In the genomic region with DNA sequence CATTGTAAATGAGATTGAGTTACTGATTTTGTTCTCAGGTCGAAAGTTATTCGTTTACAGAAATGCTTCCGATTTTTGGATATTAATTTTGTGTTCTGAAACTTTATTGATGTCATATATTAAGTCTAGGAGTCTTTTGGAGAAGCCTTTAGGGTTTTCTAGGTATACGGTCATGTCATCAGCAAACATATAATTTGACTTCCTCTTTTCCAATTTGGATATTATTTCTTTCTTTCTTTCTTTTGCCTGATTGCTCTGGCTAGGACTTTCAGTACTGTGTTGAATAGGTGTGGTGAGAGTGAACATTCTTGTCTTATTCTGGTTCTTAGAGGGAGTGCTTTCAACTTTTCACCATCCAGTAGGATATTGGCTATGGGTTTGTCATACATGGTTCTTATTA, we compare ENCODE assay signal across 29 cellular contexts.
"Had no signal": no experiment of that assay in that cellular context is flagged by ENCODE, and none has a peak within 500 bp of the region (broad histone marks: within the 10 kb centered on the region; RNA-seq: fewer than 3 reads in every experiment).

No MANE protein-coding gene starts in this region.

- ATAC-seq: stimulated activated effector memory CD8-positive, alpha-beta T cell treated with anti-CD3 and anti-CD28 coated beads, Interleukin-12 subunit alpha, Interleukin-12 subunit beta, amount 100 ng/mL, for 72 hours; stimulated activated memory B cell treated with anti-CD40 and anti-IgM and Interleukin-4, amounts not matched to agents 10 μg/mL and 1 μg/mL and 100 μg/mL, for 72 hours; stimulated activated naive B cell treated with anti-CD40 and anti-IgM and Interleukin-4, amounts not matched to agents 10 μg/mL and 1 μg/mL and 100 μg/mL, for 72 hours; stimulated activated naive CD8-positive, alpha-beta T cell treated with anti-CD3 and anti-CD28 coated beads, Interleukin-15, amount 100 ng/mL, for 72 hours; stimulated activated naive CD8-positive, alpha-beta T cell treated with anti-CD3 and anti-CD28 coated beads, Interleukin-15, Interleukin-2, amounts not matched to agents 100 U/mL and 50 U/mL, for 24 hours; upper lobe of right lung had no signal

- H3K27me3 ChIP-seq: stomach, suprapubic skin, testis, thyroid gland, tibial artery, tibial nerve, transverse colon, upper lobe of left lung, upper lobe of right lung, uterus, vagina had no signal

- H3K27ac Mint-ChIP-seq: stimulated activated effector memory CD8-positive, alpha-beta T cell treated with anti-CD3 and anti-CD28 coated beads, Interleukin-12 subunit alpha, Interleukin-12 subunit beta, amount 100 ng/mL, for 72 hours; stimulated activated memory B cell treated with anti-CD40 and anti-IgM and Interleukin-4, amounts not matched to agents 10 μg/mL and 1 μg/mL and 100 μg/mL, for 72 hours; stimulated activated naive B cell treated with anti-CD40 and anti-IgM and Interleukin-4, amounts not matched to agents 10 μg/mL and 1 μg/mL and 100 μg/mL, for 72 hours; stimulated activated naive CD8-positive, alpha-beta T cell treated with anti-CD3 and anti-CD28 coated beads, Interleukin-15, amount 100 ng/mL, for 72 hours; stimulated activated naive CD8-positive, alpha-beta T cell treated with anti-CD3 and anti-CD28 coated beads, Interleukin-15, Interleukin-2, amounts not matched to agents 100 ng/mL and 50 ng/mL, for 24 hours; type B pancreatic cell had no signal

- H3K27ac ChIP-seq: stomach, suprapubic skin, testis, thoracic aorta, thyroid gland, tibial artery, tibial nerve, transverse colon, upper lobe of left lung, upper lobe of right lung, uterus, vagina had no signal

- FAIRE-seq: urothelium cell line had no signal

- H3K4me1 Mint-ChIP-seq: stimulated activated effector memory CD8-positive, alpha-beta T cell treated with anti-CD3 and anti-CD28 coated beads, Interleukin-12 subunit alpha, Interleukin-12 subunit beta, amount 100 ng/mL, for 72 hours; stimulated activated memory B cell treated with anti-CD40 and anti-IgM and Interleukin-4, amounts not matched to agents 10 μg/mL and 1 μg/mL and 100 μg/mL, for 72 hours; stimulated activated naive B cell treated with anti-CD40 and anti-IgM and Interleukin-4, amounts not matched to agents 10 μg/mL and 1 μg/mL and 100 μg/mL, for 72 hours; stimulated activated naive CD8-positive, alpha-beta T cell treated with anti-CD3 and anti-CD28 coated beads, Interleukin-15, amount 100 ng/mL, for 72 hours had no signal

- H3K4me3 ChIP-seq: stomach, suprapubic skin, testis, thoracic aorta, thyroid gland, tibial artery, tibial nerve, transverse colon, upper lobe of left lung, upper lobe of right lung, uterus, vagina had no signal

- H3K36me3 Mint-ChIP-seq: stimulated activated effector memory CD8-positive, alpha-beta T cell treated with anti-CD3 and anti-CD28 coated beads, Interleukin-12 subunit alpha, Interleukin-12 subunit beta, amount 100 ng/mL, for 72 hours; stimulated activated memory B cell treated with anti-CD40 and anti-IgM and Interleukin-4, amounts not matched to agents 10 μg/mL and 1 μg/mL and 100 μg/mL, for 72 hours; stimulated activated naive B cell treated with anti-CD40 and anti-IgM and Interleukin-4, amounts not matched to agents 10 μg/mL and 1 μg/mL and 100 μg/mL, for 72 hours; type B pancreatic cell had no signal

- DNase-seq: stimulated activated CD4-positive, alpha-beta T cell treated with anti-CD3 and anti-CD28 coated beads, Interleukin-2, amount 100 ng/mL, for 48 hours; stimulated activated CD4-positive, alpha-beta T cell treated with anti-CD3 and anti-CD28 coated beads, Interleukin-4, amount 100 ng/mL, for 1 hour; stimulated activated CD4-positive, alpha-beta T cell treated with anti-CD3 and anti-CD28 coated beads, Interleukin-4, amount 100 ng/mL, for 24 hours; stimulated activated CD4-positive, alpha-beta T cell treated with anti-CD3 and anti-CD28 coated beads, Interleukin-4, amount 100 ng/mL, for 4 hours; stimulated activated CD8-positive, alpha-beta memory T cell treated with anti-CD3 and anti-CD28 coated beads, Interleukin-4, amount 100 ng/mL, for 48 hours; stimulated activated naive B cell treated with anti-CD40 and anti-IgM and Interleukin-4, amounts not matched to agents 10 μg/mL and 1 μg/mL and 100 μg/mL, for 72 hours; stimulated activated naive CD4-positive, alpha-beta T cell; stimulated activated naive CD4-positive, alpha-beta T cell treated with Interleukin-2 at 50 U/mL for 16 hours; stimulated activated naive CD8-positive, alpha-beta T cell treated with anti-CD3 and anti-CD28 coated beads, Interleukin-15, amount 100 ng/mL, for 72 hours; stimulated activated naive CD8-positive, alpha-beta T cell treated with anti-CD3 and anti-CD28 coated beads, Interleukin-15, Interleukin-2, amounts not matched to agents 100 U/mL and 50 U/mL, for 24 hours; stomach; substantia nigra; testis; thyroid gland; tibial artery; transverse colon; trophoblast cell; upper lobe of left lung; upper lobe of right lung; uterus had no signal

- H3K9me3 Mint-ChIP-seq: stimulated activated effector memory CD8-positive, alpha-beta T cell treated with anti-CD3 and anti-CD28 coated beads, Interleukin-12 subunit alpha, Interleukin-12 subunit beta, amount 100 ng/mL, for 72 hours; stimulated activated naive CD8-positive, alpha-beta T cell treated with anti-CD3 and anti-CD28 coated beads, Interleukin-15, amount 100 ng/mL, for 72 hours; type B pancreatic cell had no signal

- H3K4me3 Mint-ChIP-seq: stimulated activated effector memory CD8-positive, alpha-beta T cell treated with anti-CD3 and anti-CD28 coated beads, Interleukin-12 subunit alpha, Interleukin-12 subunit beta, amount 100 ng/mL, for 72 hours; stimulated activated memory B cell treated with anti-CD40 and anti-IgM and Interleukin-4, amounts not matched to agents 10 μg/mL and 1 μg/mL and 100 μg/mL, for 72 hours; stimulated activated naive B cell treated with anti-CD40 and anti-IgM and Interleukin-4, amounts not matched to agents 10 μg/mL and 1 μg/mL and 100 μg/mL, for 72 hours; stimulated activated naive CD8-positive, alpha-beta T cell treated with anti-CD3 and anti-CD28 coated beads, Interleukin-15, amount 100 ng/mL, for 72 hours; stimulated activated naive CD8-positive, alpha-beta T cell treated with anti-CD3 and anti-CD28 coated beads, Interleukin-15, Interleukin-2, amounts not matched to agents 100 ng/mL and 50 ng/mL, for 24 hours; type B pancreatic cell had no signal

- H3K36me3 ChIP-seq: stomach, suprapubic skin, thoracic aorta, thyroid gland, tibial artery, tibial nerve, transverse colon, upper lobe of left lung, upper lobe of right lung, uterus, vagina had no signal

- H3K9me3 ChIP-seq: stomach, suprapubic skin, testis, thoracic aorta, thyroid gland, tibial artery, tibial nerve, transverse colon, upper lobe of left lung, upper lobe of right lung, uterus, vagina had no signal
